Comparison of ENCODE assay signal across 7 cellular contexts in genomic region chr1:121187914-121188313, GRCh38. TPM values are rescaled to one million over a fixed set of nuclear protein-coding genes. Genes with fewer than 3 reads are reported as not detected.
A peak's percentile ranks its signal among the peaks of the same experiment; 100 is the strongest.
DNase-seq lines count a peak whose midpoint lies in the region; ATAC-seq, FAIRE-seq and TF ChIP-seq lines count a peak whose summit lies in the region.
"Not testable (repeated sequence)": the region's sequence is repeated elsewhere in the genome, so short reads cannot be mapped to it uniquely, and the experiment has no call there.

No MANE protein-coding gene starts in this region.

- H3K4me1 ChIP-seq in CD8-positive, alpha-beta T cell (ENCODE audit: insufficient read depth, low read length); endodermal cell (ENCODE audit: control insufficient read depth, insufficient read depth, low read length); HepG2 (ENCODE audit: insufficient read depth, low read length): not testable (repeated sequence)

- not testable (repeated sequence) for H3K4me1 Mint-ChIP-seq in CD8-positive, alpha-beta T cell (ENCODE audit: low read depth); IgD-negative memory B cell; T-helper 2 cell treated with Interferon-gamma antibody and Interleukin-4, amounts not matched to agents 5 μg/mL and 100 μg/mL, for 36 hours (ENCODE audit: low read depth); activated naive CD8-positive, alpha-beta T cell treated with anti-CD3 and anti-CD28 coated beads, Interleukin-2, amount 10 ng/mL, durations not matched to agents 7 days and 5 days; endodermal cell

- ATAC-seq in CD8-positive, alpha-beta T cell; activated naive CD8-positive, alpha-beta T cell treated with anti-CD3 and anti-CD28 coated beads, Interleukin-2, amount 10 ng/mL, durations not matched to agents 7 days and 5 days (ENCODE audit: low read depth); HepG2: not testable (repeated sequence)

- TF ChIP-seq RAD21 in HepG2 (CRISPR knock-in tag; IDR thresholded peaks at IDR 0.05): not testable (repeated sequence)

- not testable (repeated sequence) for TF ChIP-seq EP300 in HepG2 (IDR thresholded peaks at IDR 0.05; ENCODE audit: low read depth in 2 of 2, low read length in 2 of 2); HepG2 (CRISPR knock-in tag; IDR thresholded peaks at IDR 0.05; ENCODE audit: borderline replicate concordance)

- H3K9me3 Mint-ChIP-seq in CD8-positive, alpha-beta T cell; IgD-negative memory B cell; T-helper 2 cell treated with Interferon-gamma antibody and Interleukin-4, amounts not matched to agents 5 μg/mL and 100 μg/mL, for 36 hours; activated naive CD8-positive, alpha-beta T cell treated with anti-CD3 and anti-CD28 coated beads, Interleukin-2, amount 10 ng/mL, durations not matched to agents 7 days and 5 days; endodermal cell: not testable (repeated sequence)

- POLR2A ChIA-PET in CD8-positive, alpha-beta T cell (lab: Charles Lee); activated naive CD8-positive, alpha-beta T cell treated with anti-CD3 and anti-CD28 coated beads, Interleukin-2, amount 10 ng/mL, durations not matched to agents 7 days and 5 days (lab: Charles Lee); HepG2 (lab: Yijun Ruan, JAX): not testable (repeated sequence)

- H3K36me3 ChIP-seq in CD8-positive, alpha-beta T cell (ENCODE audit: insufficient read depth, low read length); endodermal cell (ENCODE audit: control insufficient read depth, insufficient read depth, low read length); HepG2 (replicated peaks in 1 of 2; ENCODE audit: control insufficient read depth in 1 of 2, insufficient read depth in 2 of 2, low read length in 2 of 2): not testable (repeated sequence)

- not testable (repeated sequence) for DNase-seq in CD8-positive, alpha-beta T cell; T-helper 2 cell treated with Interferon-gamma antibody and Interleukin-4, amounts not matched to agents 5 μg/mL and 100 μg/mL, for 36 hours (ENCODE audit: low spot score); activated naive CD8-positive, alpha-beta T cell treated with anti-CD3 and anti-CD28 coated beads, Interleukin-2, amount 10 ng/mL, durations not matched to agents 7 days and 5 days; endodermal cell
- DNase-seq in HepG2 (ENCODE audit: low spot score) (peak; percentile 6), putamen (ENCODE audit: low spot score) (peak; percentile 2)

- not testable (repeated sequence) for H3K27me3 Mint-ChIP-seq in CD8-positive, alpha-beta T cell (ENCODE audit: low read depth); IgD-negative memory B cell; T-helper 2 cell treated with Interferon-gamma antibody and Interleukin-4, amounts not matched to agents 5 μg/mL and 100 μg/mL, for 36 hours (ENCODE audit: low read depth); activated naive CD8-positive, alpha-beta T cell treated with anti-CD3 and anti-CD28 coated beads, Interleukin-2, amount 10 ng/mL, durations not matched to agents 7 days and 5 days; endodermal cell (ENCODE audit: insufficient read depth)

- intact Hi-C loops in CD8-positive, alpha-beta T cell (cut with DNase I, micrococcal nuclease); HepG2 (cut with micrococcal nuclease; ENCODE audit: unreplicated experiment): not testable (repeated sequence)

- in situ Hi-C loops in HepG2 (cut with HindIII; ENCODE audit: extremely low pct_ligation_motif_present, low pct_unique_long_range_greater_than_20kb): not testable (repeated sequence)

- H2AFZ ChIP-seq in HepG2 (ENCODE audit: low read length): not testable (repeated sequence)

- H3K9me3 ChIP-seq in CD8-positive, alpha-beta T cell (ENCODE audit: low read length); endodermal cell (ENCODE audit: control insufficient read depth, low read length); HepG2 (ENCODE audit: low read length): not testable (repeated sequence)

- H3K27me3 ChIP-seq in CD8-positive, alpha-beta T cell (ENCODE audit: insufficient read depth, low read length); endodermal cell (ENCODE audit: control insufficient read depth, insufficient read depth, low read length, poor library complexity, severe bottlenecking); HepG2 (ENCODE audit: control insufficient read depth in 1 of 2, insufficient read depth in 2 of 2, low read length in 2 of 2): not testable (repeated sequence)

- H3K4me3 ChIP-seq in CD8-positive, alpha-beta T cell (ENCODE audit: low read depth, low read length): not testable (repeated sequence)
- peak overlapping the region; percentile 64 for H3K4me3 ChIP-seq in endodermal cell (ENCODE audit: low read length)
- peak overlapping the region in 1 of 3 experiments; percentile 40; a peak in 3 of 6 replicates for H3K4me3 ChIP-seq in HepG2 (replicated peaks in 1 of 3; ENCODE audit: insufficient read depth in 1 of 3, low read depth in 2 of 3, low read length in 3 of 3)

- not testable (repeated sequence) for H3K27ac ChIP-seq in CD8-positive, alpha-beta T cell (ENCODE audit: low read depth, low read length); endodermal cell (ENCODE audit: low read depth, low read length)
- H3K27ac ChIP-seq in HepG2 (ENCODE audit: extremely low read length, insufficient read depth, low read length): peak overlapping the region; percentile 57

- not testable (repeated sequence) for H3K36me3 Mint-ChIP-seq in CD8-positive, alpha-beta T cell; IgD-negative memory B cell; T-helper 2 cell treated with Interferon-gamma antibody and Interleukin-4, amounts not matched to agents 5 μg/mL and 100 μg/mL, for 36 hours (ENCODE audit: low read depth); activated naive CD8-positive, alpha-beta T cell treated with anti-CD3 and anti-CD28 coated beads, Interleukin-2, amount 10 ng/mL, durations not matched to agents 7 days and 5 days; endodermal cell (ENCODE audit: low read depth)

- peak overlapping the region; percentile 47 for H3K4me3 Mint-ChIP-seq in CD8-positive, alpha-beta T cell
- H3K4me3 Mint-ChIP-seq in IgD-negative memory B cell (peak overlapping the region in 3 of 4 donors; percentile 72 to 78 (median 76)), endodermal cell (peak overlapping the region; percentile 43)
- H3K4me3 Mint-ChIP-seq in T-helper 2 cell treated with Interferon-gamma antibody and Interleukin-4, amounts not matched to agents 5 μg/mL and 100 μg/mL, for 36 hours: peak overlapping the region; percentile 70
- H3K4me3 Mint-ChIP-seq in activated naive CD8-positive, alpha-beta T cell treated with anti-CD3 and anti-CD28 coated beads, Interleukin-2, amount 10 ng/mL, durations not matched to agents 7 days and 5 days: peak overlapping the region; percentile 46

- WGBS in endodermal cell (ENCODE audit: insufficient coverage in 1 of 2, insufficient read length in 1 of 2), 2 experiments: 79% methylated on average over 4 of the region's 5 CpGs; no CpG with 5 or more reads in 1 of the 2 experiments
- WGBS in HepG2 (ENCODE audit: low lambda C conversion rate): 11% methylated on average over 4 of the region's 5 CpGs

- TSS peak; percentile 58 for BruUV-seq in HepG2 (replicated peaks; lab: Mats Ljungman, UMichigan)

- CTCF ChIA-PET in CD8-positive, alpha-beta T cell (lab: Charles Lee); HepG2 (lab: Yijun Ruan, JAX; ENCODE audit: low intra/inter-chr PET ratio, low total read pairs): not testable (repeated sequence)

- not testable (repeated sequence) for H3K79me2 ChIP-seq in HepG2 (ENCODE audit: insufficient read depth, low read length)

- TF ChIP-seq CTCF in CD8-positive, alpha-beta T cell (IDR thresholded peaks at IDR 0.05); endodermal cell (conservative IDR thresholded peaks at IDR 0.05); HepG2 (CRISPR knock-in tag; IDR thresholded peaks at IDR 0.05): not testable (repeated sequence)

- H3K9ac ChIP-seq in endodermal cell (ENCODE audit: extremely low read depth, low read length, poor library complexity, severe bottlenecking): not testable (repeated sequence)
- H3K9ac ChIP-seq in HepG2 (ENCODE audit: insufficient read depth, low read depth, low read length): peak overlapping the region; percentile 43

- not testable (repeated sequence) for H4K20me1 ChIP-seq in HepG2 (ENCODE audit: insufficient read depth, low read length)

- peak overlapping the region; percentile 66 for H3K4me2 ChIP-seq in HepG2 (ENCODE audit: low read depth, low read length)

- not testable (repeated sequence) for H3K27ac Mint-ChIP-seq in CD8-positive, alpha-beta T cell; T-helper 2 cell treated with Interferon-gamma antibody and Interleukin-4, amounts not matched to agents 5 μg/mL and 100 μg/mL, for 36 hours; activated naive CD8-positive, alpha-beta T cell treated with anti-CD3 and anti-CD28 coated beads, Interleukin-2, amount 10 ng/mL, durations not matched to agents 7 days and 5 days; endodermal cell
- peak overlapping the region in 1 of 3 donors; percentile 35 for H3K27ac Mint-ChIP-seq in IgD-negative memory B cell

- TF ChIP-seq POLR2A in HepG2 (IDR thresholded peaks at IDR 0.05; ENCODE audit: insufficient read depth in 1 of 2, low read depth in 2 of 2, low read length in 2 of 2): not testable (repeated sequence)

- not testable (repeated sequence) for FAIRE-seq in HepG2 (lab: Jason Lieb, UNC)

RNA-seq across cellular contexts. Expression of gene SRGAP2C, which starts 3.1 kb away (rescaled TPM):
- total RNA-seq in CD8-positive, alpha-beta T cell: 1 to 10 TPM; 3.9 to 5.8 TPM
- 2.7 TPM for polyA plus RNA-seq in IgD-negative memory B cell
- total RNA-seq in activated naive CD8-positive, alpha-beta T cell treated with anti-CD3 and anti-CD28 coated beads, Interleukin-2, amount 10 ng/mL, durations not matched to agents 7 days and 5 days: 10 to 100 TPM; 26.3 to 31.0 TPM
- total RNA-seq in endodermal cell: 10 to 100 TPM; 42.4 to 56.0 TPM
- 18.2 TPM for polyA plus RNA-seq in endodermal cell (2013, experiment 1 of 2)
- polyA plus RNA-seq in endodermal cell (2013, experiment 2 of 2): 19.4 TPM
- total RNA-seq in HepG2 (2016; rRNA removed; fragmentation: Illumina TruSeq; extraction: Trizol): 8.4 and 9.8 TPM in 2 replicates
- 1.8 and 3.6 TPM in 2 replicates for total RNA-seq in HepG2 (2016; cell fraction: cytosol; rRNA removed; fragmentation: Illumina TruSeq; extraction: Trizol; ENCODE audit: low read depth)
- 8.6 and 10.9 TPM in 2 replicates for total RNA-seq in HepG2 (2016; cell fraction: insoluble cytoplasmic fraction; rRNA removed; fragmentation: Illumina TruSeq; extraction: Trizol)
- 6.3 and 7.7 TPM in 2 replicates for total RNA-seq in HepG2 (2016; cell fraction: membrane; rRNA removed; fragmentation: Illumina TruSeq; extraction: Trizol)
- total RNA-seq in HepG2 (2016; cell fraction: nucleus; rRNA removed; fragmentation: Illumina TruSeq; extraction: Trizol): 12.2 and 12.3 TPM in 2 replicates
- polyA plus RNA-seq in HepG2 (2011; rRNA removed): 5.5 and 6.9 TPM in 2 replicates
- 4.6 and 6.0 TPM in 2 replicates for polyA plus RNA-seq in HepG2 (2011; cell fraction: cytosol; rRNA removed)
- 6.4 and 7.4 TPM in 2 replicates for polyA plus RNA-seq in HepG2 (2011; cell fraction: nucleus; rRNA removed)
- polyA plus RNA-seq in HepG2 (2012): 7.1 and 7.8 TPM in 2 replicates
- polyA plus RNA-seq in HepG2 (2016; cell fraction: cytosol; fragmentation: Illumina TruSeq; extraction: Trizol; ENCODE audit: low read depth): 0.37 and 0.55 TPM in 2 replicates
- polyA plus RNA-seq in HepG2 (2016; cell fraction: insoluble cytoplasmic fraction; fragmentation: Illumina TruSeq; extraction: Trizol; ENCODE audit: low read depth): 9.7 and 10.6 TPM in 2 replicates
- polyA plus RNA-seq in HepG2 (2016; cell fraction: membrane; fragmentation: Illumina TruSeq; extraction: Trizol; ENCODE audit: low read depth): 1.8 and 2.1 TPM in 2 replicates
- polyA plus RNA-seq in HepG2 (2016; cell fraction: nucleus; fragmentation: Illumina TruSeq; extraction: Trizol; ENCODE audit: insufficient read depth, low read depth): 13.3 and 13.6 TPM in 2 replicates
- polyA minus RNA-seq in HepG2 (2011; rRNA and poly(A)+ RNA removed; ENCODE audit: low replicate concordance): 9.5 and 27.2 TPM in 2 replicates
- 20.3 and 20.6 TPM in 2 replicates for polyA minus RNA-seq in HepG2 (2011; cell fraction: cytosol; rRNA and poly(A)+ RNA removed)
- polyA minus RNA-seq in HepG2 (2011; cell fraction: nucleus; rRNA and poly(A)+ RNA removed): 15.9 and 16.2 TPM in 2 replicates

RNA-seq across cellular contexts. Expression of gene FAM72B, which starts 3.8 kb away (rescaled TPM):
- under 1 TPM; 0.47 to 0.79 TPM for total RNA-seq in CD8-positive, alpha-beta T cell
- polyA plus RNA-seq in IgD-negative memory B cell: 1.1 TPM
- total RNA-seq in activated naive CD8-positive, alpha-beta T cell treated with anti-CD3 and anti-CD28 coated beads, Interleukin-2, amount 10 ng/mL, durations not matched to agents 7 days and 5 days: 10 to 100 TPM; 23.9 to 24.1 TPM
- total RNA-seq in endodermal cell: 10 to 100 TPM in 1 of 2 donors, 1 to 10 TPM in 1; 7.0 to 14.1 TPM
- 18.5 TPM for polyA plus RNA-seq in endodermal cell (2013, experiment 1 of 2)
- 16.9 TPM for polyA plus RNA-seq in endodermal cell (2013, experiment 2 of 2)
- total RNA-seq in HepG2 (2016; rRNA removed; fragmentation: Illumina TruSeq; extraction: Trizol): 6.7 and 7.6 TPM in 2 replicates
- 1.9 and 3.6 TPM in 2 replicates for total RNA-seq in HepG2 (2016; cell fraction: cytosol; rRNA removed; fragmentation: Illumina TruSeq; extraction: Trizol; ENCODE audit: low read depth)
- 6.6 and 7.4 TPM in 2 replicates for total RNA-seq in HepG2 (2016; cell fraction: insoluble cytoplasmic fraction; rRNA removed; fragmentation: Illumina TruSeq; extraction: Trizol)
- total RNA-seq in HepG2 (2016; cell fraction: membrane; rRNA removed; fragmentation: Illumina TruSeq; extraction: Trizol): 6.1 and 6.3 TPM in 2 replicates
- 3.5 and 6.2 TPM in 2 replicates for total RNA-seq in HepG2 (2016; cell fraction: nucleus; rRNA removed; fragmentation: Illumina TruSeq; extraction: Trizol)
- 5.0 and 7.7 TPM in 2 replicates for polyA plus RNA-seq in HepG2 (2011; rRNA removed)
- polyA plus RNA-seq in HepG2 (2011; cell fraction: cytosol; rRNA removed): 3.2 and 3.5 TPM in 2 replicates
- polyA plus RNA-seq in HepG2 (2011; cell fraction: nucleus; rRNA removed): 2.8 and 4.5 TPM in 2 replicates
- 4.9 and 7.1 TPM in 2 replicates for polyA plus RNA-seq in HepG2 (2012)
- polyA plus RNA-seq in HepG2 (2016; cell fraction: cytosol; fragmentation: Illumina TruSeq; extraction: Trizol; ENCODE audit: low read depth): 1.1 and 1.7 TPM in 2 replicates
- 11.4 and 12.2 TPM in 2 replicates for polyA plus RNA-seq in HepG2 (2016; cell fraction: insoluble cytoplasmic fraction; fragmentation: Illumina TruSeq; extraction: Trizol; ENCODE audit: low read depth)
- 2.5 TPM in 2 replicates for polyA plus RNA-seq in HepG2 (2016; cell fraction: membrane; fragmentation: Illumina TruSeq; extraction: Trizol; ENCODE audit: low read depth)
- polyA plus RNA-seq in HepG2 (2016; cell fraction: nucleus; fragmentation: Illumina TruSeq; extraction: Trizol; ENCODE audit: insufficient read depth, low read depth): 11.1 and 11.8 TPM in 2 replicates
- 5.0 and 26.4 TPM in 2 replicates for polyA minus RNA-seq in HepG2 (2011; rRNA and poly(A)+ RNA removed; ENCODE audit: low replicate concordance)
- polyA minus RNA-seq in HepG2 (2011; cell fraction: cytosol; rRNA and poly(A)+ RNA removed): 8.2 and 9.0 TPM in 2 replicates
- polyA minus RNA-seq in HepG2 (2011; cell fraction: nucleus; rRNA and poly(A)+ RNA removed): 6.5 and 9.8 TPM in 2 replicates
